Comparison of ENCODE assay signal across 7 cellular contexts in the genomic region with DNA sequence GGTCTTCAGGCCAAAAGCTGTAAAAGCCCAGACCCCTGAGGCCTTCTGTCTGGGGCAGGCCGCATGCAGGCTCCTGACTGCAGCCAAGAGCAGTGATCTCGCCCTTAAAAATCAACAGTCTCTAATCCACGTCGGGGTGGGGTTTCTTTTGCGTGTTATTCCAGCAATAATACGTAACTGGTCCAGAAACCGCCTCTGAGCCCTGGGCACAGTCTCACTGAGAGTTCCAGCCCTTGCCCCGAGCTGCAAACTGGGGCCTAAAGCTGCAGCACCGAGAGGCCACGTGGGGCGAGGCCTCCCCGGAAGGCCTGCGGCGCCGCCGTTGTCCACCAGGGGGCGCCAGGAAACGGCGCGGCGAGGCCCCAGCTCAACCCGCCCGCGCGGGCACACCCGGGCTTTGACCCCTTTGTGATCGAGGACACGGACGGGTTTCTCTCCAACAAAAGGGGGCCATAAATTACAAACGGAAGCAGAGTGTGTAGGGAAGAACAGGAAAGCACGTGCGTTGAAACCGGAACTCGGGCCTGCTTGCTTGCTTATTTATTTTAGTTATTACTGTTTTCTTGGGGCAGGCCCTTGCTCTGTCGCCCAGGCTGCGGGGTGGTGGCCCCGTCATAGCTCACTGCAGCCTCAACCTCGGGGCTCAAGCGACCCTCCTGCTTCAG.
DNase-seq lines count a peak whose midpoint lies in the region; FAIRE-seq and TF ChIP-seq lines count a peak whose summit lies in the region.

No MANE protein-coding gene starts in this region.

- no peak overlapping the region for H3K4me3 ChIP-seq in HL-60 (replicated peaks; ENCODE audit: insufficient read depth, low read length)
- H3K4me3 ChIP-seq in mucosa of stomach (ENCODE audit: low read length): peak overlapping the region; percentile 12

- no peaks in the 10 kb centered on the region for H3K36me3 ChIP-seq in mucosa of stomach (ENCODE audit: control insufficient read depth, insufficient read depth, low read length)

- peak; percentile 95 for TF ChIP-seq CTCF in HL-60 (IDR thresholded peaks at IDR 0.05; ENCODE audit: insufficient read depth, low read length)

- DNase-seq in GM18507 (ENCODE audit: extremely low spot score, insufficient read length, low read depth) (peak; percentile 89), HL-60 (ENCODE audit: low read depth in 1 of 2, low spot score in 1 of 2) (peak; percentile 67 to 73), NOMO-1 treated with dmso at 0.1 percent for 144 hours (lab: John Stamatoyannopoulos, UW; ENCODE audit: unreplicated experiment) (peak; percentile 92), epithelial cell of prostate (ENCODE audit: low read depth, low spot score) (peak; percentile 36)
- DNase-seq in activated CD8-positive, alpha-beta memory T cell treated with anti-CD3 and anti-CD28 coated beads, Interleukin-2, amount 50 U/mL, for 48 hours: peak; percentile 99
- DNase-seq in stimulated activated CD8-positive, alpha-beta memory T cell treated with anti-CD3 and anti-CD28 coated beads, Interleukin-4, amount 100 ng/mL, for 48 hours: peak; percentile 91

- H3K9ac ChIP-seq in mucosa of stomach (ENCODE audit: low read length): peak overlapping the region; percentile 16

- H3K27me3 ChIP-seq in HL-60 (ENCODE audit: insufficient read depth, poor library complexity, severe bottlenecking) (no peaks in the 10 kb centered on the region), mucosa of stomach (ENCODE audit: control insufficient read depth, insufficient read depth, low read length) (no peaks in the 10 kb centered on the region)

- peak; percentile 87 for FAIRE-seq in GM18507 (lab: Jason Lieb, UNC)

- H3K4me1 ChIP-seq in mucosa of stomach (ENCODE audit: control insufficient read depth, insufficient read depth, low read length): peaks cover 31% of the 10 kb centered on the region

- H3K27ac ChIP-seq in HL-60 (replicated peaks): peak overlapping the region; percentile 58
- H3K27ac ChIP-seq in epithelial cell of prostate: peak overlapping the region; percentile 54

- no peaks in the 10 kb centered on the region for H3K9me3 ChIP-seq in mucosa of stomach (ENCODE audit: control insufficient read depth, low read length)

Comparison
In these comparisons a context has a peak if more than half of its experiments do, and no peak if none do; other contexts are left out.
1. DNase-seq: peak in every context shown above with its lines; median percentile 99 in activated CD8-positive, alpha-beta memory T cell treated with anti-CD3 and anti-CD28 coated beads, Interleukin-2, amount 50 U/mL, for 48 hours; 92 in NOMO-1 treated with dmso at 0.1 percent for 144 hours; 91 in stimulated activated CD8-positive, alpha-beta memory T cell treated with anti-CD3 and anti-CD28 coated beads, Interleukin-4, amount 100 ng/mL, for 48 hours; 89 in GM18507; 70 in HL-60; 36 in epithelial cell of prostate.